8 cellular contexts compared by ENCODE assay signal in the genomic region with DNA sequence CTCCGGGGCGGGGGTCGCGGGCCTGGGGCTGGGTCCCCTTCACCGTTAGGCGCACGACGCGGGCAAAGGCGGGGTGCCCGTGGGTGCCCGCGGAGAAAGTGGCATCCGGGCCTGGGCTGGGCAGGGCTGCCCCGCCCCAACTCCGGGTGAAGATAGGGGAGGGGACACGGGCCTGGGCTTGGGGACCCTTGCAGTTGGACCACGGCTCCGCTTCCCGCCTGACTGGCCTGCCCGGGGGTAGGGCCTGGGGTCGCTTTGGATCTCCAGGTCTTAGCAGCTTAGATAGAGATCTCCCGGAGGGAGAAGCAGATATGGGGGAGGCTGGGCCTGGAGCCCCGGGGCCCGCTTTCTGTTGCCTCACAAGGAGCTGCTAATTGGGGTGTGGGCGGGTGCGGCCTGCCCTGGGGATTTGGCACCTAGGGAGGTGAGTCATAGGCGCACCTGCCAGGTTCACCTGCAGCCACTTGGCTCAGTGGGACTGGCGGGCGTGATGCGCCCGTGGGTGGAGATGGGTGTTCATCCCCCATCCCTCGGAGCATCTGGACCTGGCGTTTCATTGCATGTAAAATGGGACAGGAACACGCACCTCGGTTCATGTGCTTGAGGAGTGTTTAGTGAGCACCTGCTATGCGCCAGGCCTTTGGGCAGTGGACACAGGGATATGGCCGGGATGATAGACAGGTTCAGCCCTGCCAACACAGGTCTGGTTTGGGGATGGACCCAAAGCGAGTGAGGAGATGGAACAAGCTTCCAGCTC. TPM values are rescaled to one million over a fixed set of nuclear protein-coding genes. Genes with fewer than 3 reads are reported as not detected.
DNase-seq lines count a peak whose midpoint lies in the region; ATAC-seq and TF ChIP-seq lines count a peak whose summit lies in the region.

No MANE protein-coding gene starts in this region.

- H3K23ac ChIP-seq in mesenchymal stem cell (ENCODE audit: low read length in 2 of 2): no peak overlapping the region

- H2AK5ac ChIP-seq in mesenchymal stem cell (ENCODE audit: low read length, severe bottlenecking): no peak overlapping the region

- H3K4me2 ChIP-seq in DND-41 (ENCODE audit: insufficient read depth, low read length) (peak overlapping the region; percentile 99), mesenchymal stem cell (ENCODE audit: low read length, poor library complexity, severe bottlenecking) (peak overlapping the region; percentile 41)

- H2BK12ac ChIP-seq in mesenchymal stem cell (ENCODE audit: low read length in 2 of 2): peak overlapping the region in 1 of 2 experiments; percentile 37

- 17% methylated on average over 25 of the region's 39 CpGs for WGBS in mesenchymal stem cell
- WGBS in stomach, 5 donors: 2 to 5% (median 3%) methylated on average over 7 to 39 of the region's 39 CpGs

- H4K91ac ChIP-seq in mesenchymal stem cell (ENCODE audit: low read length): peak overlapping the region; percentile 40

- H3K27me3 ChIP-seq in DND-41 (ENCODE audit: insufficient read depth, low read length, poor library complexity) (no peaks in the 10 kb centered on the region), mesenchymal stem cell (ENCODE audit: control insufficient read depth in 1 of 2, insufficient read depth in 1 of 2, low read length in 2 of 2) (no peaks in the 10 kb centered on the region), stomach (no peaks in the 10 kb centered on the region)

- peak overlapping the region; percentile 78 for H2BK120ac ChIP-seq in mesenchymal stem cell (ENCODE audit: low read depth, low read length)

- no peaks in the 10 kb centered on the region for H3K9me3 ChIP-seq in DND-41 (ENCODE audit: insufficient read depth, low read length, severe bottlenecking)
- H3K9me3 ChIP-seq in SK-N-MC (ENCODE audit: low read depth, low read length): no peaks in the 10 kb centered on the region
- H3K9me3 ChIP-seq in mesenchymal stem cell (ENCODE audit: control insufficient read depth, low read length): no peaks in the 10 kb centered on the region
- no peaks in the 10 kb centered on the region for H3K9me3 ChIP-seq in stomach

- TF ChIP-seq POLR2A in stomach (IDR thresholded peaks at IDR 0.05): no peak

- H2BK5ac ChIP-seq in mesenchymal stem cell (ENCODE audit: low read depth, low read length, poor library complexity, severe bottlenecking): no peak overlapping the region

- no peak for TF ChIP-seq EP300 in stomach (IDR thresholded peaks at IDR 0.05)

- peak; percentile 31 for DNase-seq in DND-41
- no peak for DNase-seq in SK-N-MC (ENCODE audit: low read depth, low spot score)
- peak; percentile 47 to 51 for DNase-seq in T47D (ENCODE audit: low read depth in 1 of 2, low spot score in 1 of 2)
- no peak for DNase-seq in mesenchymal stem cell
- DNase-seq in stomach: peak; percentile 73
- no peak for DNase-seq in G401 (ENCODE audit: low spot score)

- H3K9ac ChIP-seq in DND-41 (ENCODE audit: low read depth, low read length) (peak overlapping the region; percentile 95), SK-N-MC (ENCODE audit: insufficient read length) (peak overlapping the region; percentile 77), mesenchymal stem cell (ENCODE audit: low read length) (peak overlapping the region; percentile 87)

- in situ Hi-C loops in T47D (cut with HindIII; ENCODE audit: low pct_unique_long_range_greater_than_20kb, low sequenced_read_pairs): no loop called here
- in situ Hi-C loops in G401 (cut with HindIII; ENCODE audit: low sequenced_read_pairs): no loop called here

- peak overlapping the region in 1 of 2 experiments; percentile 54 for H3K18ac ChIP-seq in mesenchymal stem cell (ENCODE audit: low read depth in 1 of 2, low read length in 2 of 2)

- peak overlapping the region; percentile 19 for H4K8ac ChIP-seq in mesenchymal stem cell (ENCODE audit: low read length)

- H3K79me1 ChIP-seq in mesenchymal stem cell (replicated peaks; ENCODE audit: low read length, poor library complexity, severe bottlenecking): peaks cover 30% of the 10 kb centered on the region

- H2BK15ac ChIP-seq in mesenchymal stem cell (ENCODE audit: low read depth, poor library complexity, severe bottlenecking): peak overlapping the region; percentile 12

- intact Hi-C loops in stomach (cut with DNase I; ENCODE audit: low total_unique reads): no loop called here

- ATAC-seq in DND-41 (ENCODE audit: insufficient read depth, low read depth) (peak; percentile 31), HG02610 (IDR thresholded peaks at IDR 0.05; ENCODE audit: unreplicated experiment) (peak; percentile 26), GM19452 (IDR thresholded peaks at IDR 0.05; ENCODE audit: unreplicated experiment) (no peak)

- H3K14ac ChIP-seq in mesenchymal stem cell (ENCODE audit: low read length in 2 of 2): peak overlapping the region in 1 of 2 experiments; percentile 19

- H3K36me3 ChIP-seq in DND-41 (ENCODE audit: insufficient read depth, low read length) (peaks cover 32% of the 10 kb centered on the region), SK-N-MC (ENCODE audit: insufficient read depth, low read length) (peaks cover 7% of the 10 kb centered on the region; the same call in 1 of the 2 replicates), mesenchymal stem cell (ENCODE audit: control insufficient read depth in 1 of 2, insufficient read depth in 2 of 2, low read depth in 1 of 2, low read length in 2 of 2) (peaks cover 8 to 30% of the 10 kb centered on the region in 2 experiments), stomach (peaks cover 13 to 35% (median 23%) of the 10 kb centered on the region in 4 donors)

- H3K4ac ChIP-seq in mesenchymal stem cell (ENCODE audit: low read depth in 1 of 2, low read length in 2 of 2): peak overlapping the region; percentile 9 to 69

- H3K79me2 ChIP-seq in DND-41 (ENCODE audit: insufficient read depth, low read length): peaks cover 54% of the 10 kb centered on the region

- TF ChIP-seq CTCF in DND-41 (IDR thresholded peaks at IDR 0.05; ENCODE audit: borderline replicate concordance, extremely low read depth, low read length, poor library complexity, severe bottlenecking): no peak
- TF ChIP-seq CTCF in stomach (IDR thresholded peaks at IDR 0.05): no peak

- H3K4me1 ChIP-seq in DND-41 (ENCODE audit: insufficient read depth, low read length) (peaks cover 37% of the 10 kb centered on the region), mesenchymal stem cell (ENCODE audit: control insufficient read depth, insufficient read depth, low read depth, low read length) (peaks cover 24% of the 10 kb centered on the region), stomach (peaks cover 26 to 64% (median 52%) of the 10 kb centered on the region in 4 donors)

- H3K4me3 ChIP-seq in DND-41 (ENCODE audit: low read depth in 1 of 2, low read length in 2 of 2) (peak overlapping the region; percentile 81 to 99), SK-N-MC (peak overlapping the region; percentile 82), mesenchymal stem cell (ENCODE audit: insufficient read depth in 1 of 2, low read depth in 1 of 2, low read length in 2 of 2) (peak overlapping the region; percentile 72 to 99), stomach (peak overlapping the region; percentile 88 to 100 (median 94))

- H3K27ac ChIP-seq in DND-41 (ENCODE audit: low read length) (peak overlapping the region; percentile 70), SK-N-MC (no peak overlapping the region), mesenchymal stem cell (ENCODE audit: low read length, poor library complexity, severe bottlenecking) (no peak overlapping the region), stomach (peak overlapping the region; percentile 74 to 90 (median 83))

- H4K20me1 ChIP-seq in DND-41 (ENCODE audit: insufficient read depth, low read length): peaks cover 38% of the 10 kb centered on the region

- H2AFZ ChIP-seq in DND-41 (ENCODE audit: low read depth, low read length) (peak overlapping the region; percentile 39; the same call in 1 of the 2 replicates), mesenchymal stem cell (ENCODE audit: low read depth, low read length) (no peak overlapping the region)

RNA-seq across cellular contexts. Expression of a gene that starts 0.6 kb away (rescaled TPM):
- polyA plus RNA-seq in mesenchymal stem cell (2013, experiment 1 of 2): 30.5 TPM
- 31.4 TPM for polyA plus RNA-seq in mesenchymal stem cell (2013, experiment 2 of 2)
- 100 to 1,000 TPM in 1 of 5 donors, 10 to 100 TPM in 3, 1 to 10 TPM in 1; 8.3 to 193 (median 67.1) TPM for total RNA-seq in stomach
- 10 to 100 TPM; 14.9 to 25.2 (median 25.0) TPM for polyA plus RNA-seq in stomach
- 41.7 and 48.4 TPM in 2 replicates for total RNA-seq in G401 (2014; rRNA removed; shearing (Covaris generic))

RNA-seq across cellular contexts. Expression of a gene that starts 31.4 kb away (rescaled TPM):
- polyA plus RNA-seq in mesenchymal stem cell (2013, experiment 1 of 2): 2.2 TPM
- 1.9 TPM for polyA plus RNA-seq in mesenchymal stem cell (2013, experiment 2 of 2)
- total RNA-seq in stomach: 1 to 10 TPM in 3 of 5 donors, under 1 TPM in 1, not detected in 1; 0.55 to 9.3 (median 2.0) TPM
- under 1 TPM; 0.53 to 0.92 (median 0.75) TPM for polyA plus RNA-seq in stomach
- 4.9 and 9.3 TPM in 2 replicates for total RNA-seq in G401 (2014; rRNA removed; shearing (Covaris generic))

RNA-seq across cellular contexts. Expression of a gene that starts 31.8 kb away (rescaled TPM):
- polyA plus RNA-seq in mesenchymal stem cell (2013, experiment 1 of 2): 0.43 TPM
- polyA plus RNA-seq in mesenchymal stem cell (2013, experiment 2 of 2): 0.37 TPM
- 1 to 10 TPM in 1 of 5 donors, under 1 TPM in 3, not detected in 1; under 0.01 to 2.2 (median 0.44) TPM for total RNA-seq in stomach
- polyA plus RNA-seq in stomach: under 1 TPM; 0.08 to 0.31 (median 0.15) TPM
- 7.0 and 11.4 TPM in 2 replicates for total RNA-seq in G401 (2014; rRNA removed; shearing (Covaris generic))

Comparison
In these comparisons a context has a peak if more than half of its experiments do, and no peak if none do; other contexts are left out.
1. DNase-seq: peak in DND-41 (single experiment), T47D (2 of 2) and stomach (single experiment); none in SK-N-MC (single experiment), mesenchymal stem cell (single experiment) and G401 (single experiment).
2. H3K27ac ChIP-seq: peak in DND-41 (single experiment) and stomach (5 of 5); none in SK-N-MC (single experiment) and mesenchymal stem cell (single experiment).
3. Peak in every context shown above with its lines, with median percentiles within 50 percentile points of each other: H3K4me3 ChIP-seq and H3K9ac ChIP-seq.